Comparison of ENCODE assay signal across 22 cellular contexts in genomic region chr17:48818361-48818841, GRCh38. TPM values are rescaled to one million over a fixed set of nuclear protein-coding genes. Genes with fewer than 3 reads are reported as not detected.
DNase-seq lines count a peak whose midpoint lies in the region; TF ChIP-seq lines count a peak whose summit lies in the region.
"Had no signal": no experiment of that assay in that cellular context is flagged by ENCODE, and none has a peak within 500 bp of the region (broad histone marks: within the 10 kb centered on the region; RNA-seq: fewer than 3 reads in every experiment).

No MANE protein-coding gene starts in this region.

- H3K56ac ChIP-seq in H9 (ENCODE audit: insufficient read length, low read depth, low read length) = no peak overlapping the region

- H3K23ac ChIP-seq in H9 (ENCODE audit: insufficient read length, low read depth, low read length) = no peak overlapping the region

- H3K4me1 ChIP-seq in BLaER1 (peaks cover 37% of the 10 kb centered on the region), H9 (ENCODE audit: insufficient read depth, low read length) (peaks cover 7% of the 10 kb centered on the region; the same call in 1 of the 2 replicates)
- H3K4me1 ChIP-seq: BE2C had no signal

- H3K4ac ChIP-seq in H9 (ENCODE audit: low read depth, low read length) = no peak overlapping the region

- no peak overlapping the region for H2AK5ac ChIP-seq in H9 (ENCODE audit: insufficient read length, low read length)

- H4K5ac ChIP-seq in H9 (ENCODE audit: insufficient read length, low read depth, low read length) = no peak overlapping the region

- peaks cover 24% of the 10 kb centered on the region for H3K27me3 Mint-ChIP-seq in H9 (ENCODE audit: low read depth)

- H4K20me1 ChIP-seq in BLaER1 (no peaks in the 10 kb centered on the region), H9 (ENCODE audit: control insufficient read depth, insufficient read depth, insufficient read length) (no peaks in the 10 kb centered on the region)

- peaks cover 23 to 43% of the 10 kb centered on the region in 2 experiments for H3K4me1 Mint-ChIP-seq in H9

- no peaks in the 10 kb centered on the region for H3K9me3 Mint-ChIP-seq in H9
- H3K9me3 Mint-ChIP-seq: activated naive CD4-positive, alpha-beta T cell treated with anti-CD3 and anti-CD28 coated beads, Interleukin-2, amount 10 ng/mL, durations not matched to agents 7 days and 5 days; stimulated activated effector memory CD8-positive, alpha-beta T cell treated with anti-CD3 and anti-CD28 coated beads, Interleukin-12 subunit alpha, Interleukin-12 subunit beta, amount 100 ng/mL, for 72 hours had no signal

- TF ChIP-seq CTCF in H9 (conservative IDR thresholded peaks at IDR 0.05) (no peak), VCaP (conservative IDR thresholded peaks at IDR 0.05) (no peak), lower leg skin (IDR thresholded peaks at IDR 0.05) (no peak)

- H3K27ac ChIP-seq in BLaER1 (no peak overlapping the region), H9 (ENCODE audit: insufficient read length, low read depth, low read length) (peak overlapping the region; percentile 65), VCaP (peak overlapping the region; percentile 81)
- H3K27ac ChIP-seq: cardiac muscle cell, gastroesophageal sphincter, KMS-11, sigmoid colon, upper lobe of right lung had no signal

- no peak overlapping the region for H4K8ac ChIP-seq in H9 (replicated peaks; ENCODE audit: insufficient read length, low read depth, low read length)

- no peak overlapping the region for H2AFZ ChIP-seq in H9 (ENCODE audit: low read length)

- H3K23me2 ChIP-seq in H9 (ENCODE audit: insufficient read length, low read depth, low read length, poor library complexity, severe bottlenecking) = no peaks in the 10 kb centered on the region

- H2BK20ac ChIP-seq in H9 (ENCODE audit: low read depth, low read length, poor library complexity, severe bottlenecking) = no peak overlapping the region

- no peaks in the 10 kb centered on the region for H3K9me3 ChIP-seq in BLaER1
- H3K9me3 ChIP-seq in H9 (ENCODE audit: control insufficient read depth, low read depth, low read length) = no peaks in the 10 kb centered on the region
- H3K9me3 ChIP-seq: BE2C, gastroesophageal sphincter, sigmoid colon, upper lobe of right lung had no signal

- H2BK5ac ChIP-seq in H9 (ENCODE audit: insufficient read length, low read length) = no peak overlapping the region

- no peaks in the 10 kb centered on the region for H3K36me3 ChIP-seq in BLaER1
- H3K36me3 ChIP-seq: BE2C, cardiac muscle cell, gastroesophageal sphincter, sigmoid colon, upper lobe of right lung had no signal

- peak overlapping the region; percentile 54 to 98 (median 96) for H3K27ac Mint-ChIP-seq in H9
- H3K27ac Mint-ChIP-seq: activated CD8-positive, alpha-beta memory T cell treated with anti-CD3 and anti-CD28 coated beads, Interleukin-2, amount 10 ng/mL, durations not matched to agents 7 days and 5 days; activated naive CD4-positive, alpha-beta T cell treated with anti-CD3 and anti-CD28 coated beads, Interleukin-2, amount 10 ng/mL, durations not matched to agents 7 days and 5 days; stimulated activated effector memory CD8-positive, alpha-beta T cell treated with anti-CD3 and anti-CD28 coated beads, Interleukin-12 subunit alpha, Interleukin-12 subunit beta, amount 100 ng/mL, for 72 hours had no signal

- DNase-seq in H9 (peak; percentile 90), left kidney (ENCODE audit: low read depth, low spot score) (peak; percentile 83), NCI-H2081 treated with DMSO at 0.1 percent for 48 hours (lab: John Stamatoyannopoulos, UW) (no peak), middle frontal gyrus (ENCODE audit: extremely low spot score, low spot score) (no peak), lower leg skin (ENCODE audit: low spot score in 2 of 2) (no peak), NCI-H1092 (lab: John Stamatoyannopoulos, UW) (no peak)
- DNase-seq: activated CD8-positive, alpha-beta memory T cell treated with anti-CD3 and anti-CD28 coated beads, Interleukin-2, amount 10 ng/mL, durations not matched to agents 7 days and 5 days; activated naive CD4-positive, alpha-beta T cell treated with anti-CD3 and anti-CD28 coated beads, Interleukin-2, amount 10 ng/mL, durations not matched to agents 7 days and 5 days; BE2C; EL; NCI-H1930; NK-92 treated with Interleukin-12 subunit alpha and Interleukin-12 subunit beta, amount 100 ng/mL, for 24 hours; sigmoid colon; stimulated activated CD4-positive, alpha-beta T cell treated with anti-CD3 and anti-CD28 coated beads, Interleukin-4, amount 100 ng/mL, for 4 hours had no signal

- no peak overlapping the region for H2BK120ac ChIP-seq in H9 (ENCODE audit: low read depth, low read length, poor library complexity, severe bottlenecking)

- no peak overlapping the region for H2BK12ac ChIP-seq in H9 (ENCODE audit: insufficient read length, low read depth, low read length)

- H3K4me3 Mint-ChIP-seq in H9 = peak overlapping the region; percentile 48 to 74
- H3K4me3 Mint-ChIP-seq: activated CD8-positive, alpha-beta memory T cell treated with anti-CD3 and anti-CD28 coated beads, Interleukin-2, amount 10 ng/mL, durations not matched to agents 7 days and 5 days had no signal

- intact Hi-C loops in lower leg skin (cut with DNase I; ENCODE audit: low total_unique reads) = loop anchor here (5.0 kb wide), 1 partner anchor 64 kb away; no protein-coding TSS in a partner anchor

- H3K79me2 ChIP-seq in H9 (ENCODE audit: insufficient read depth, low read length) = no peaks in the 10 kb centered on the region

- H4K91ac ChIP-seq in H9 (ENCODE audit: insufficient read length, low read depth, low read length) = no peak overlapping the region

- peak overlapping the region; percentile 49 for H3K18ac ChIP-seq in H9 (ENCODE audit: insufficient read length, low read depth, low read length)

- H3K14ac ChIP-seq in H9 (ENCODE audit: insufficient read depth, low read length) = no peak overlapping the region

- WGBS in H9 (ENCODE audit: extremely low coverage, insufficient read length, low lambda C conversion rate) = no CpG with 5 or more reads among the region's 9 CpGs
- 48 to 60% methylated on average over 9 of the region's 9 CpGs for WGBS in lower leg skin, 2 donors

- H3K36me3 Mint-ChIP-seq in H9 (ENCODE audit: insufficient read depth in 1 of 3, low read depth in 3 of 3) = peaks cover 0 to 2% (median 0%) of the 10 kb centered on the region in 3 experiments; a peak in 1 of 7 replicates
- H3K36me3 Mint-ChIP-seq: activated CD8-positive, alpha-beta memory T cell treated with anti-CD3 and anti-CD28 coated beads, Interleukin-2, amount 10 ng/mL, durations not matched to agents 7 days and 5 days; activated naive CD4-positive, alpha-beta T cell treated with anti-CD3 and anti-CD28 coated beads, Interleukin-2, amount 10 ng/mL, durations not matched to agents 7 days and 5 days had no signal

- no peak overlapping the region for H2BK15ac ChIP-seq in H9 (ENCODE audit: low read depth, low read length)

- H3K9ac ChIP-seq in BLaER1 (no peak overlapping the region), H9 (ENCODE audit: extremely low read depth, insufficient read length, low read length) (no peak overlapping the region)
- H3K9ac ChIP-seq: KMS-11 had no signal

- H3K27me3 ChIP-seq in BLaER1 (peaks cover 8% of the 10 kb centered on the region; the same call in 1 of the 2 replicates), H9 (ENCODE audit: insufficient read depth, low read length) (no peaks in the 10 kb centered on the region)
- H3K27me3 ChIP-seq: upper lobe of right lung had no signal

- no peak for TF ChIP-seq POLR2A in lower leg skin (IDR thresholded peaks at IDR 0.05)

- no peaks in the 10 kb centered on the region for H3K79me1 ChIP-seq in H9 (ENCODE audit: insufficient read depth, low read depth, low read length, poor library complexity, severe bottlenecking)

- H3K4me3 ChIP-seq in BLaER1 = no peak overlapping the region
- H3K4me3 ChIP-seq in lower leg skin (ENCODE audit: low read depth, poor library complexity, severe bottlenecking) = no peak overlapping the region
- H3K4me3 ChIP-seq: cardiac muscle cell, gastroesophageal sphincter, sigmoid colon, upper lobe of right lung had no signal

- H3T11ph ChIP-seq in H9 (ENCODE audit: low read length) = no peak overlapping the region

- peak overlapping the region; percentile 98 for H3K4me2 ChIP-seq in BLaER1
- H3K4me2 ChIP-seq in H9 (ENCODE audit: insufficient read depth, insufficient read length, low read length) = peak overlapping the region; percentile 66

RNA-seq across cellular contexts. Expression of gene TTLL6, which starts 1.4 kb away (rescaled TPM):
- total RNA-seq in H9 (2021) (1.1 and 2.4 TPM in 2 replicates), lower leg skin (not detected)
- total RNA-seq: activated CD8-positive, alpha-beta memory T cell treated with anti-CD3 and anti-CD28 coated beads, Interleukin-2, amount 10 ng/mL, durations not matched to agents 7 days and 5 days; gastroesophageal sphincter; kidney epithelial cell had no signal

RNA-seq across cellular contexts. Expression of gene CALCOCO2, which starts 12.4 kb away (rescaled TPM):
- total RNA-seq in H9 (2021) = 19.1 and 23.1 TPM in 2 replicates
- total RNA-seq in lower leg skin = 100 to 1,000 TPM in 3 of 4 donors, 10 to 100 TPM in 1; 97.7 to 112 (median 106) TPM

Comparison
In these comparisons a context has a peak if more than half of its experiments do, and no peak if none do; other contexts are left out.
1. DNase-seq: peak in H9 (single experiment) and left kidney (single experiment); none in NCI-H2081 treated with DMSO at 0.1 percent for 48 hours (single experiment), middle frontal gyrus (single experiment), lower leg skin (0 of 2) and NCI-H1092 (single experiment).